In the genomic region with DNA sequence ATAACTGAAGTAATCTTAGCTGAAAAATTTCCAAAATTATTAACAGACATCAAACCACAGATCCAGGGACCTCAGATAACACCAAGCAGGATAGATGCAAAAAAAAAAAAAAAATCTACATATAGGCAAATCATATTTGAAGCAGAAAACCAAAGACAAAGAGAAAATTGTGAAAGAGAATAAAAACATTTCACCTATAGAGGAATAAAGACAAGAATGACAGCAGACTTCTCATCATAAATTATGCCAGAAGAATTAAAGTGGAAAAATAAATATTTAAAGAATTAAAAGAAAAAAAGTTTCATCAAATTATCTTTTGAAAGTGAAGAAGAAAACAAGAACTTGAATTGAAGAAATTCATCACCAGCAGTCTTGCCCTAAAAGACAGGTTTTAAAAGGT, we compare ENCODE assay signal across 28 cellular contexts.
"Had no signal": no experiment of that assay in that cellular context is flagged by ENCODE, and none has a peak within 500 bp of the region (broad histone marks: within the 10 kb centered on the region; RNA-seq: fewer than 3 reads in every experiment).

No MANE protein-coding gene starts in this region.

- H3K27me3 ChIP-seq: left lung, neutrophil, right atrium auricular region, stomach, testis, thyroid gland, transverse colon, upper lobe of left lung, vagina had no signal

- H3K4me1 Mint-ChIP-seq: immature natural killer cell; naive thymus-derived CD8-positive, alpha-beta T cell; neural crest cell; stimulated activated naive B cell treated with anti-CD40 and anti-IgM and Interleukin-4, amounts not matched to agents 10 μg/mL and 1 μg/mL and 100 μg/mL, for 72 hours had no signal

- H3K36me3 Mint-ChIP-seq: immature natural killer cell had no signal

- H3K4me3 ChIP-seq: left lung, lower lobe of right lung, right atrium auricular region, skin epidermis, stomach, testis, thyroid gland, transverse colon, upper lobe of left lung, vagina had no signal

- H3K27ac Mint-ChIP-seq: immature natural killer cell; naive thymus-derived CD8-positive, alpha-beta T cell; nephron; progenitor cell of endocrine pancreas; stimulated activated naive B cell treated with anti-CD40 and anti-IgM and Interleukin-4, amounts not matched to agents 10 μg/mL and 1 μg/mL and 100 μg/mL, for 72 hours had no signal

- H3K36me3 ChIP-seq: left lung, lower lobe of right lung, neutrophil, right atrium auricular region, stomach, thyroid gland, transverse colon, upper lobe of left lung, vagina had no signal

- H3K27me3 Mint-ChIP-seq: progenitor cell of endocrine pancreas; stimulated activated naive B cell treated with anti-CD40 and anti-IgM and Interleukin-4, amounts not matched to agents 10 μg/mL and 1 μg/mL and 100 μg/mL, for 72 hours had no signal

- H3K4me1 ChIP-seq: left lung, lower lobe of right lung, right atrium auricular region, stomach, testis, thyroid gland, transverse colon, upper lobe of left lung, vagina had no signal

- H3K27ac ChIP-seq: left lung, lower lobe of right lung, neutrophil, right atrium auricular region, skin epidermis, stomach, testis, thyroid gland, transverse colon, upper lobe of left lung, vagina had no signal

- H3K4me3 Mint-ChIP-seq: immature natural killer cell; naive thymus-derived CD8-positive, alpha-beta T cell; nephron; neural crest cell; stimulated activated naive B cell treated with anti-CD40 and anti-IgM and Interleukin-4, amounts not matched to agents 10 μg/mL and 1 μg/mL and 100 μg/mL, for 72 hours had no signal

- DNase-seq: hypothalamus; immature natural killer cell; kidney; left colon; left lung; lower lobe of right lung; mammary epithelial cell; mesenchymal stem cell; naive thymus-derived CD8-positive, alpha-beta T cell; occipital lobe; stimulated activated CD4-positive, alpha-beta T cell treated with anti-CD3 and anti-CD28 coated beads, Interleukin-12 subunit alpha, Interleukin-12 subunit beta, amount 100 ng/mL, for 4 hours; stimulated activated CD4-positive, alpha-beta T cell treated with anti-CD3 and anti-CD28 coated beads, Interleukin-15, amount 100 ng/mL, for 24 hours; stimulated activated CD4-positive, alpha-beta T cell treated with anti-CD3 and anti-CD28 coated beads, Interleukin-2, amount 100 ng/mL, for 24 hours; stimulated activated CD4-positive, alpha-beta T cell treated with anti-CD3 and anti-CD28 coated beads, Interleukin-4, amount 100 ng/mL, for 1 hour; stimulated activated naive B cell treated with anti-CD40 and anti-IgM and Interleukin-4, amounts not matched to agents 10 μg/mL and 1 μg/mL and 100 μg/mL, for 72 hours; stimulated activated naive CD8-positive, alpha-beta T cell treated with anti-CD3 and anti-CD28 coated beads, Interleukin-15, Interleukin-2, amounts not matched to agents 100 U/mL and 50 U/mL, for 24 hours; stomach; testis; thyroid gland; transverse colon; upper lobe of left lung had no signal

- H3K9me3 ChIP-seq: neutrophil, testis, thyroid gland, vagina had no signal
